8 cellular contexts compared by ENCODE assay signal in the genomic region with DNA sequence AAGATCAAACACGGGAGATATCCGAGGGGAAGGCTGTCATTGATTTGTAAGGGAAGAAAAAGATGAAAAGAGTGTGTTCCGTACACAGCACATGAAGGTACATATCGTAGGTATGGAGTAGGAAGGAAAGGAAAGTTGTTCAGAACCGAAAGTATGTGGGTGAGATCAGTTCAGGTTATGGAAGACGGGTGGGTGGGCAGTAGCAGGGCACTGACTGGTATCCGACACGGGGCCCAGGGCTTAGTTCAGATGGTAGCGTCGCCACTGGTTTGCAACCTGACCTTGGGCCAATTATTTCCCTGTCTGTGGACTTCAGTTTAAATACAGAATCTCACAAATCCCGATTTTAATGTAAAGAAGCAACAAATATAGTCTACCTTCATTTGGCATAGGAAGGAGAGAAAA.
DNase-seq lines count a peak whose midpoint lies in the region; TF ChIP-seq lines count a peak whose summit lies in the region.

No MANE protein-coding gene starts in this region.

- H3K36me3 Mint-ChIP-seq in activated T-cell treated with anti-CD3 and anti-CD28 coated beads, Interleukin-2, amount 50 U/mL, for 24 hours (ENCODE audit: low read depth) = peaks cover 49% of the 10 kb centered on the region

- DNase-seq in NOMO-1 treated with DMSO at 0.1 percent for 48 hours (lab: John Stamatoyannopoulos, UW; ENCODE audit: unreplicated experiment) (peak; percentile 11), NOMO-1 treated with dmso at 0.1 percent for 144 hours (lab: John Stamatoyannopoulos, UW; ENCODE audit: unreplicated experiment) (no peak), glomerular visceral epithelial cell (ENCODE audit: extremely low spot score) (peak; percentile 42), retinal pigment epithelial cell (ENCODE audit: low read depth) (no peak), NCI-H2196 (lab: John Stamatoyannopoulos, UW; ENCODE audit: unreplicated experiment) (no peak), NCI-H345 treated with DMSO at 0.1 percent for 48 hours (lab: John Stamatoyannopoulos, UW; ENCODE audit: unreplicated experiment) (no peak), foreskin melanocyte (no peak)
- DNase-seq in activated T-cell treated with anti-CD3 and anti-CD28 coated beads, Interleukin-2, amount 50 U/mL, for 24 hours = peak; percentile 44

- H3K4me3 Mint-ChIP-seq in activated T-cell treated with anti-CD3 and anti-CD28 coated beads, Interleukin-2, amount 50 U/mL, for 24 hours = peak overlapping the region; percentile 94

- peaks cover 57% of the 10 kb centered on the region for H3K4me1 Mint-ChIP-seq in activated T-cell treated with anti-CD3 and anti-CD28 coated beads, Interleukin-2, amount 50 U/mL, for 24 hours (ENCODE audit: low read depth)

- peak overlapping the region; percentile 93 for H3K4me3 ChIP-seq in retinal pigment epithelial cell (ENCODE audit: low read length)

- TF ChIP-seq CTCF in retinal pigment epithelial cell (conservative IDR thresholded peaks at IDR 0.05; ENCODE audit: low read depth, low read length) = no peak

- no peaks in the 10 kb centered on the region for H3K27me3 Mint-ChIP-seq in activated T-cell treated with anti-CD3 and anti-CD28 coated beads, Interleukin-2, amount 50 U/mL, for 24 hours

- H3K9me3 Mint-ChIP-seq in activated T-cell treated with anti-CD3 and anti-CD28 coated beads, Interleukin-2, amount 50 U/mL, for 24 hours = no peaks in the 10 kb centered on the region

- H3K27ac Mint-ChIP-seq in activated T-cell treated with anti-CD3 and anti-CD28 coated beads, Interleukin-2, amount 50 U/mL, for 24 hours = peak overlapping the region; percentile 94

Comparison
In these comparisons a context has a peak if more than half of its experiments do, and no peak if none do; other contexts are left out.
1. DNase-seq: peak in NOMO-1 treated with DMSO at 0.1 percent for 48 hours (single experiment), activated T-cell treated with anti-CD3 and anti-CD28 coated beads, Interleukin-2, amount 50 U/mL, for 24 hours (single experiment) and glomerular visceral epithelial cell (single experiment); none in NOMO-1 treated with dmso at 0.1 percent for 144 hours (single experiment), retinal pigment epithelial cell (single experiment), NCI-H2196 (single experiment), NCI-H345 treated with DMSO at 0.1 percent for 48 hours (single experiment) and foreskin melanocyte (single experiment).